Comparison of ENCODE assay signal across 15 cellular contexts in the genomic region with DNA sequence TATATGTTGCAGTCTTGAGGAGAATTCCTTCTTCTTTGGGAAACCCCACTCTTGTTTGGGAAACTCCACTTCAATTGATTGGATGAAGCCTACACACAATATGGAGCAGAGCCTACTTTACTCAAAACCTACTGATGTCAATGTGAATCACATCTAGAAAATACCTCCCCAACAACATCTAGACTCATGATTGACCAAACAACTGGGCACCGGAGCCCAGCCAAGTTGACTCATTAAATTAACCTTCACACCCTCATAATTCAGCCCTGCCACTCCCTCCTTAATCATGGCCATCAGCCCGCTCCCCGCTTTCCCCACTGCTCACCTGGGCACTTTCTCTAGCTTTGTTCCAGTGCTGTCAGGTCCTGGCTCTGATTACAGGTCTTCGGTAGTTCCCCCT.
DNase-seq lines count a peak whose midpoint lies in the region; ATAC-seq, FAIRE-seq and TF ChIP-seq lines count a peak whose summit lies in the region.
"Had no signal": no experiment of that assay in that cellular context is flagged by ENCODE, and none has a peak within 500 bp of the region (broad histone marks: within the 10 kb centered on the region; RNA-seq: fewer than 3 reads in every experiment).

No MANE protein-coding gene starts in this region.

- no peak for FAIRE-seq in bronchial epithelial cell (lab: Jason Lieb, UNC)
- FAIRE-seq: H54 had no signal

- H3K79me2 ChIP-seq in osteoblast (ENCODE audit: insufficient read depth, low read length), result no peaks in the 10 kb centered on the region

- H3K36me3 ChIP-seq in bronchial epithelial cell (ENCODE audit: control insufficient read depth, insufficient read depth, low read length), result no peaks in the 10 kb centered on the region
- no peaks in the 10 kb centered on the region for H3K36me3 ChIP-seq in osteoblast (ENCODE audit: insufficient read depth, low read length)
- H3K36me3 ChIP-seq: BLaER1 had no signal

- H4K20me1 ChIP-seq in osteoblast (ENCODE audit: insufficient read depth, low read length), result no peaks in the 10 kb centered on the region
- H4K20me1 ChIP-seq: BLaER1 had no signal

- no peaks in the 10 kb centered on the region for H3K36me3 Mint-ChIP-seq in Calu3 (ENCODE audit: insufficient read depth, unreplicated experiment)

- CTCF ChIA-PET in Calu3 (lab: Charles Lee), result no interaction called here

- H3K4me2 ChIP-seq in osteoblast (ENCODE audit: insufficient read depth, low read length), result no peak overlapping the region
- H3K4me2 ChIP-seq: BLaER1 had no signal

- H3K27me3 Mint-ChIP-seq in Calu3 (ENCODE audit: unreplicated experiment), result peaks cover 16% of the 10 kb centered on the region

- no peaks in the 10 kb centered on the region for H3K9me3 Mint-ChIP-seq in Calu3 (ENCODE audit: low read depth, unreplicated experiment)

- no peak overlapping the region for H3K27ac Mint-ChIP-seq in Calu3 (ENCODE audit: unreplicated experiment)

- H3K4me3 Mint-ChIP-seq in Calu3 (ENCODE audit: low read depth, unreplicated experiment), result no peak overlapping the region

- H3K9me3 ChIP-seq in osteoblast (ENCODE audit: low read depth, low read length), result no peaks in the 10 kb centered on the region
- H3K9me3 ChIP-seq: BLaER1 had no signal

- intact Hi-C loops in Calu3 (cut with micrococcal nuclease; ENCODE audit: unreplicated experiment) (no loop called here), dorsolateral prefrontal cortex (cut with DNase I) (loop anchor here in 1 of 2 donors (5.0 kb wide), 1 partner anchor 190 kb away; no protein-coding TSS in a partner anchor)

- peaks cover 24% of the 10 kb centered on the region for H3K4me1 Mint-ChIP-seq in Calu3 (ENCODE audit: low read depth, unreplicated experiment)

- H3K4me1 ChIP-seq in foreskin keratinocyte (peaks cover 3% of the 10 kb centered on the region), osteoblast (ENCODE audit: insufficient read depth, low read length) (no peaks in the 10 kb centered on the region)
- H3K4me1 ChIP-seq: BLaER1 had no signal

- peak; percentile 53 for ATAC-seq in foreskin keratinocyte
- ATAC-seq: HCT116 had no signal

- peak; percentile 4 for DNase-seq in Calu3
- DNase-seq in RKO (ENCODE audit: low spot score), result peak; percentile 57
- peak; percentile 98 for DNase-seq in bronchial epithelial cell (ENCODE audit: low read depth)
- peak; percentile 54 to 73 for DNase-seq in foreskin keratinocyte
- DNase-seq in osteoblast (ENCODE audit: insufficient read length, low spot score, missing footprints), result no peak
- no peak for DNase-seq in hepatic stellate cell (ENCODE audit: low spot score)
- DNase-seq in dorsolateral prefrontal cortex, result no peak
- DNase-seq: 8988T, AML-193, DMS 273 treated with DMSO at 0.1 percent for 48 hours, GM23248 had no signal

- no peak overlapping the region for H2AFZ ChIP-seq in osteoblast (ENCODE audit: low read length)
- H2AFZ ChIP-seq: GM23248 had no signal

- H3K27ac ChIP-seq in foreskin keratinocyte (peak overlapping the region; percentile 9), osteoblast (ENCODE audit: low read depth, low read length) (no peak overlapping the region), dorsolateral prefrontal cortex (peak overlapping the region in 5 of 59 donors; percentile 79 to 89 (median 82))
- H3K27ac ChIP-seq: BLaER1, GM23248, HL-60 had no signal

- BruUV-seq in Calu3 (replicated peaks; lab: Mats Ljungman, UMichigan), result no TSS peak

- H3K4me3 ChIP-seq in bronchial epithelial cell (ENCODE audit: low read depth, low read length) (no peak overlapping the region), osteoblast (ENCODE audit: insufficient read depth, low read length) (no peak overlapping the region), dorsolateral prefrontal cortex (no peak overlapping the region)
- H3K4me3 ChIP-seq: BLaER1, GM23248 had no signal

- TF ChIP-seq CTCF in Calu3 (IDR thresholded peaks at IDR 0.05; ENCODE audit: unreplicated experiment) (no peak), bronchial epithelial cell (IDR thresholded peaks at IDR 0.05; ENCODE audit: insufficient read depth, low read length, severe bottlenecking) (no peak), foreskin keratinocyte (conservative IDR thresholded peaks at IDR 0.05) (no peak), osteoblast (IDR thresholded peaks at IDR 0.05; ENCODE audit: extremely low read depth, low read depth, low read length) (no peak), dorsolateral prefrontal cortex (IDR thresholded peaks at IDR 0.05 in 54 of 56, conservative IDR thresholded peaks at IDR 0.05 in 2 of 56; ENCODE audit: low read depth in 1 of 56, partially characterized antibody in 56 of 56) (no peak)

- H3K27me3 ChIP-seq in bronchial epithelial cell (ENCODE audit: control insufficient read depth, insufficient read depth, low read length), result no peaks in the 10 kb centered on the region
- H3K27me3 ChIP-seq in foreskin keratinocyte, result no peaks in the 10 kb centered on the region
- no peaks in the 10 kb centered on the region for H3K27me3 ChIP-seq in osteoblast (ENCODE audit: insufficient read depth, low read length)
- H3K27me3 ChIP-seq in dorsolateral prefrontal cortex, result no peaks in the 10 kb centered on the region
- H3K27me3 ChIP-seq: BLaER1 had no signal

Comparison
In these comparisons a context has a peak if more than half of its experiments do, and no peak if none do; other contexts are left out.
1. DNase-seq: peak in Calu3 (single experiment), RKO (single experiment), bronchial epithelial cell (single experiment) and foreskin keratinocyte (2 of 2); none in osteoblast (single experiment), hepatic stellate cell (single experiment) and dorsolateral prefrontal cortex (0 of 10).